Comparison of ENCODE assay signal across 1 cellular context in the genomic region with DNA sequence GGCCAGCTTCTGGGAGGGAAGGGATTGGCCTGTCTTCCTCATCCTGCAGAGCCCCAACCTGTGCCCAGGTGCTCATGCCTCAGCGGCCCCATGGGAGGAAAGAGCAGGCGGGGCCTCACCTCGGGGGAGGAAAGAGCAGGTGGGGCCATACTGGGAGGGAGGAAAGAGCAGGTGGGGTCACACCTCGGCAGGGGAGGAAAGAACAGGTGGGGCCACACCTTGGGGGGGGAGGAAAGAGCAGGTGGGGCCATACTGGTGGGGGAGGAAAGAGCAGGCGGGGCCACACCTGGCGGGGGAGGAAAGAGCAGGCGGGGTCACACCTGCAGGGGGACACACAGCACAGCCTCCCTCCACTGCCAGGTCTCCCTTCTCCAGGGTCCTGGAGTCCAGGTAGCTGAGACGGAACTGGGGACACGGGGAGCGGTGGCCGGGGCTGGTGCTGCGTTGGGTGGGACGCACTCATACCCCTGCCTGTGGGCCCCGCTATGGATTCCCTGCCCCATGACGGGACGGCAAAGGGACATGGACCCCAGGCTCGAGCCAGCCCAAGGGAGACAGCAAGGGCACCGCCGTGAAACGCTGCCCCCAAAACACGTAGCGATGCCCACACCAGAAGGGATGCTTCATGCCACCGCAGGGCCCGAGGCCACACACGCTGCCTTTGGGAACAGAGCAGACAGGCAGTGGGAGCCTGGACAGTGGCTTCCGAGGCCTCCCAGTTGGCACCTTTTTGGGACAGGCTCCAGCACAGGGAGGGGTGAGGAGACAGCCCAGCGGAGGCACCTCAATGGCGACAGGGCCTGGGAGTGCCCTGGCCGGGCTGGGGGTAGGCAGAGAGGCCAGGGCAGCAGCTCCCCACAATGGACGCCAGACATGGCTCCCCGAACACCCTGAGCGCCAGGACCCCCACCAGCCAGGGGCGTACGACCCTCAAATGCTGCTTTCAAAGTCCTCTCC.
TF ChIP-seq lines count a peak whose summit lies in the region.

No MANE protein-coding gene starts in this region.

TF ChIP-seq in H1, 55 proteins besides CTCF, POLR2A, EP300 and RAD21:
- TF ChIP-seq TCF12 (IDR thresholded peaks at IDR 0.05; ENCODE audit: low read depth, low read length) (0 out of 2 replicates have a peak, but pooled peaks have one; percentile 63), KDM4A (IDR thresholded peaks at IDR 0.05; ENCODE audit: low read depth, low read length, severe bottlenecking) (no peak), ZNF274 (IDR thresholded peaks at IDR 0.05; ENCODE audit: borderline replicate concordance, extremely low read depth, low read length) (no peak), RXRA (IDR thresholded peaks at IDR 0.05; ENCODE audit: insufficient read depth, low read depth, low read length) (no peak)
- TF ChIP-seq, protein P1, sequence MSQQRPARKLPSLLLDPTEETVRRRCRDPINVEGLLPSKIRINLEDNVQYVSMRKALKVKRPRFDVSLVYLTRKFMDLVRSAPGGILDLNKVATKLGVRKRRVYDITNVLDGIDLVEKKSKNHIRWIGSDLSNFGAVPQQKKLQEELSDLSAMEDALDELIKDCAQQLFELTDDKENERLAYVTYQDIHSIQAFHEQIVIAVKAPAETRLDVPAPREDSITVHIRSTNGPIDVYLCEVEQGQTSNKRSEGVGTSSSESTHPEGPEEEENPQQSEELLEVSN (IDR thresholded peaks at IDR 0.05): 0 out of 2 replicates have a peak, but pooled peaks have one; percentile 35
